Comparison of ENCODE assay signal across 10 cellular contexts in genomic region chr3:195556390-195556789, GRCh38. TPM values are rescaled to one million over a fixed set of nuclear protein-coding genes. Genes with fewer than 3 reads are reported as not detected.
A peak's percentile ranks its signal among the peaks of the same experiment; 100 is the strongest.
DNase-seq lines count a peak whose midpoint lies in the region; ATAC-seq and TF ChIP-seq lines count a peak whose summit lies in the region.
"Had no signal": no experiment of that assay in that cellular context is flagged by ENCODE, and none has a peak within 500 bp of the region (broad histone marks: within the 10 kb centered on the region; RNA-seq: fewer than 3 reads in every experiment).

No MANE protein-coding gene starts in this region.

- H3K27ac ChIP-seq in naive thymus-derived CD4-positive, alpha-beta T cell (ENCODE audit: low read depth, low read length), result peak overlapping the region; percentile 62
- H3K27ac ChIP-seq: neutrophil had no signal

- H3K27me3 Mint-ChIP-seq in Calu3 (ENCODE audit: unreplicated experiment), result peaks cover 18% of the 10 kb centered on the region
- H3K27me3 Mint-ChIP-seq in activated naive CD8-positive, alpha-beta T cell treated with anti-CD3 and anti-CD28 coated beads for 36 hours, result no peaks in the 10 kb centered on the region
- no peaks in the 10 kb centered on the region for H3K27me3 Mint-ChIP-seq in naive thymus-derived CD4-positive, alpha-beta T cell
- no peaks in the 10 kb centered on the region for H3K27me3 Mint-ChIP-seq in effector memory CD8-positive, alpha-beta T cell

- ATAC-seq in naive thymus-derived CD4-positive, alpha-beta T cell, result peak; percentile 65
- no peak for ATAC-seq in effector memory CD8-positive, alpha-beta T cell (replicated peaks)

- H3K4me1 ChIP-seq in naive thymus-derived CD4-positive, alpha-beta T cell (ENCODE audit: control insufficient read depth in 2 of 2, insufficient read depth in 2 of 2, low read length in 2 of 2), result peaks cover 21 to 57% of the 10 kb centered on the region in 2 donors

- CTCF ChIA-PET in Calu3 (lab: Charles Lee), result interaction anchor here (0.6 kb wide), 1 partner anchor 236 kb away, joined by 3 read pairs; no protein-coding TSS in a partner anchor
- CTCF ChIA-PET in naive thymus-derived CD4-positive, alpha-beta T cell (lab: Charles Lee), result interaction anchor here (0.6 to 3.7 kb wide), 11 partner anchors 11 to 359 kb away, joined by 3 to 16 read pairs (median 6); partner anchors contain the start of genes PPP1R2 and XXYLT1

- POLR2A ChIA-PET in naive thymus-derived CD4-positive, alpha-beta T cell (lab: Charles Lee), result interaction anchor here (0.8 to 10.7 kb wide), 4 partner anchors 15 to 884 kb away, joined by 3 to 224 read pairs (median 5); partner anchors contain the start of genes LSG1 and PPP1R2

- H3K27me3 ChIP-seq in naive thymus-derived CD4-positive, alpha-beta T cell (ENCODE audit: control insufficient read depth in 2 of 2, insufficient read depth in 2 of 2, low read length in 2 of 2), result no peaks in the 10 kb centered on the region

- H3K4me3 Mint-ChIP-seq in Calu3 (ENCODE audit: low read depth, unreplicated experiment), result no peak overlapping the region
- no peak overlapping the region for H3K4me3 Mint-ChIP-seq in activated naive CD8-positive, alpha-beta T cell treated with anti-CD3 and anti-CD28 coated beads for 36 hours
- peak overlapping the region in 9 of 10 donors; percentile 49 to 95 (median 72) for H3K4me3 Mint-ChIP-seq in naive thymus-derived CD4-positive, alpha-beta T cell
- H3K4me3 Mint-ChIP-seq in effector memory CD8-positive, alpha-beta T cell, result no peak overlapping the region

- intact Hi-C loops in Calu3 (cut with micrococcal nuclease; ENCODE audit: unreplicated experiment), result no loop called here
- intact Hi-C loops in naive thymus-derived CD4-positive, alpha-beta T cell (cut with micrococcal nuclease), result loop anchor here (1.0 to 5.0 kb wide), 3 partner anchors 14 to 56 kb away; partner anchors contain the start of gene PPP1R2 (in 1 of the 2)

- H3K36me3 ChIP-seq in naive thymus-derived CD4-positive, alpha-beta T cell (ENCODE audit: control insufficient read depth in 2 of 3, insufficient read depth in 3 of 3, low read length in 3 of 3), result no peaks in the 10 kb centered on the region
- H3K36me3 ChIP-seq: neutrophil had no signal

- H3K36me3 Mint-ChIP-seq in Calu3 (ENCODE audit: insufficient read depth, unreplicated experiment), result no peaks in the 10 kb centered on the region
- H3K36me3 Mint-ChIP-seq in activated naive CD8-positive, alpha-beta T cell treated with anti-CD3 and anti-CD28 coated beads for 36 hours, result no peaks in the 10 kb centered on the region
- no peaks in the 10 kb centered on the region for H3K36me3 Mint-ChIP-seq in naive thymus-derived CD4-positive, alpha-beta T cell
- H3K36me3 Mint-ChIP-seq in effector memory CD8-positive, alpha-beta T cell (ENCODE audit: insufficient read depth), result no peaks in the 10 kb centered on the region

- BruUV-seq in Calu3 (replicated peaks; lab: Mats Ljungman, UMichigan), result no TSS peak

- H3K9me3 Mint-ChIP-seq in Calu3 (ENCODE audit: low read depth, unreplicated experiment), result no peaks in the 10 kb centered on the region
- no peaks in the 10 kb centered on the region for H3K9me3 Mint-ChIP-seq in activated naive CD8-positive, alpha-beta T cell treated with anti-CD3 and anti-CD28 coated beads for 36 hours
- H3K9me3 Mint-ChIP-seq in naive thymus-derived CD4-positive, alpha-beta T cell, result no peaks in the 10 kb centered on the region
- no peaks in the 10 kb centered on the region for H3K9me3 Mint-ChIP-seq in effector memory CD8-positive, alpha-beta T cell

- peak overlapping the region; percentile 8 for H3K27ac Mint-ChIP-seq in Calu3 (ENCODE audit: unreplicated experiment)
- H3K27ac Mint-ChIP-seq in activated naive CD8-positive, alpha-beta T cell treated with anti-CD3 and anti-CD28 coated beads for 36 hours, result no peak overlapping the region
- H3K27ac Mint-ChIP-seq in naive thymus-derived CD4-positive, alpha-beta T cell, result peak overlapping the region in 8 of 9 donors; percentile 86 to 99 (median 97)
- peak overlapping the region in 1 of 2 donors; percentile 73 for H3K27ac Mint-ChIP-seq in effector memory CD8-positive, alpha-beta T cell

- no peaks in the 10 kb centered on the region for H3K9me3 ChIP-seq in naive thymus-derived CD4-positive, alpha-beta T cell (ENCODE audit: control insufficient read depth in 2 of 3, low read length in 3 of 3)
- H3K9me3 ChIP-seq: neutrophil had no signal

- TF ChIP-seq CTCF in Calu3 (IDR thresholded peaks at IDR 0.05; ENCODE audit: unreplicated experiment) (no peak), HFF-Myc (IDR thresholded peaks at IDR 0.05; ENCODE audit: low read depth, low read length, missing control alignments) (peak; percentile 39)

- DNase-seq in Calu3, result no peak
- no peak for DNase-seq in HFF-Myc (ENCODE audit: extremely low read depth, low read depth)
- peak; percentile 31 for DNase-seq in activated naive CD8-positive, alpha-beta T cell treated with anti-CD3 and anti-CD28 coated beads for 36 hours
- DNase-seq in naive thymus-derived CD4-positive, alpha-beta T cell, result peak in 4 of 9 donors; percentile 36 to 54 (median 50)
- no peak for DNase-seq in OCI-M1 (lab: John Stamatoyannopoulos, UW)
- no peak for DNase-seq in effector memory CD8-positive, alpha-beta T cell
- DNase-seq in A172 (ENCODE audit: low spot score), result no peak
- DNase-seq in NCI-H2171 treated with DMSO at 0.1 percent for 48 hours (lab: John Stamatoyannopoulos, UW), result no peak
- DNase-seq: T1000 had no signal

- H3K4me3 ChIP-seq in HFF-Myc (replicated peaks; ENCODE audit: low read depth, low read length), result no peak overlapping the region
- no peak overlapping the region for H3K4me3 ChIP-seq in naive thymus-derived CD4-positive, alpha-beta T cell (ENCODE audit: low read length)

- H3K4me1 Mint-ChIP-seq in Calu3 (ENCODE audit: low read depth, unreplicated experiment), result peaks cover 29% of the 10 kb centered on the region
- peaks cover 42% of the 10 kb centered on the region for H3K4me1 Mint-ChIP-seq in activated naive CD8-positive, alpha-beta T cell treated with anti-CD3 and anti-CD28 coated beads for 36 hours
- peaks cover 31 to 68% (median 60%) of the 10 kb centered on the region in 7 donors for H3K4me1 Mint-ChIP-seq in naive thymus-derived CD4-positive, alpha-beta T cell
- H3K4me1 Mint-ChIP-seq in effector memory CD8-positive, alpha-beta T cell (ENCODE audit: low read depth in 2 of 2), result peaks cover 15 to 17% of the 10 kb centered on the region in 2 donors

RNA-seq across cellular contexts. Expression of gene PPP1R2, which starts 13.3 kb away (rescaled TPM):
- 60.6 and 68.2 TPM in 2 replicates for total RNA-seq in Calu3 (2022)
- total RNA-seq in activated naive CD8-positive, alpha-beta T cell treated with anti-CD3 and anti-CD28 coated beads for 36 hours, result 10 to 100 TPM; 89.5 to 91.8 TPM
- 100 to 1,000 TPM in 4 of 5 experiments, 10 to 100 TPM in 1; 76.1 to 160 (median 150) TPM for total RNA-seq in naive thymus-derived CD4-positive, alpha-beta T cell
- 100 to 1,000 TPM; 299 to 329 TPM for polyA plus RNA-seq in naive thymus-derived CD4-positive, alpha-beta T cell
- 61.4 and 180 TPM in 2 replicates for total RNA-seq in A172 (2014; rRNA removed; shearing (Covaris generic))

RNA-seq across cellular contexts. Expression of gene APOD, which starts 27.4 kb away (rescaled TPM):
- total RNA-seq in Calu3 (2022), result 0.34 TPM in 1 of 2 replicates, not detected in the other
- not detected for total RNA-seq in activated naive CD8-positive, alpha-beta T cell treated with anti-CD3 and anti-CD28 coated beads for 36 hours
- total RNA-seq in naive thymus-derived CD4-positive, alpha-beta T cell, result under 1 TPM in 1 of 5 experiments, not detected in 4; 0.56 TPM
- not detected for polyA plus RNA-seq in naive thymus-derived CD4-positive, alpha-beta T cell
- total RNA-seq in A172 (2014; rRNA removed; shearing (Covaris generic)), result 0.17 and 0.50 TPM in 2 replicates

Comparison
In these comparisons a context has a peak if more than half of its experiments do, and no peak if none do; other contexts are left out.
1. H3K4me3 Mint-ChIP-seq: peak in naive thymus-derived CD4-positive, alpha-beta T cell (9 of 10); none in Calu3 (single experiment), activated naive CD8-positive, alpha-beta T cell treated with anti-CD3 and anti-CD28 coated beads for 36 hours (single experiment) and effector memory CD8-positive, alpha-beta T cell (0 of 2).